ENCODE assay signal across 8 cellular contexts in the genomic region with DNA sequence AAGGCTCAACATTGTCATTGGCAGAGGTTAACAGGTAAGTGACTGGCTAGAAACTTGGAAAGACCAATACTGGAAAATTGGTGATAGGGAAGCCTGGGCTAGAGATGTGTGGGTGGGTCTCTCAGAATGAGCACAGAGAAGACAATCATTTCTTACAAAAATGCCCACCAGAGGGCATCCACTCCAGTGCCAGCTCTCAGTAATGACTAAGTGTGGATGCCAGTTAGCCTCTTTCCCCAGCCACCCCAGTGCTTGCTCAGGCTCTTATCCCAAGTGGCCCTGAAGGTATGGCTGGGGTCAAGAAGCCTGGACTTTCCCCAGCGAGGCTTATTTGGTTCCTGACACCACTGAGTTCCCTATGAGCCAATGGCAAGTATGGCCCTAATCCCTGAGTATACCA.
DNase-seq lines count a peak whose midpoint lies in the region; ATAC-seq and TF ChIP-seq lines count a peak whose summit lies in the region.

No MANE protein-coding gene starts in this region.

- H3K36me3 Mint-ChIP-seq in activated T-helper 2 cell treated with anti-CD3 and anti-CD28 coated beads, Interferon-gamma antibody, Interleukin-2, Interleukin-4, amounts not matched to agents 10 μg/mL and 5 μg/mL and 100 μg/mL, durations not matched to agents 14 hours and 24 hours and 36 hours (ENCODE audit: low read depth), result no peaks in the 10 kb centered on the region
- no peaks in the 10 kb centered on the region for H3K36me3 Mint-ChIP-seq in activated T-cell treated with anti-CD3 and anti-CD28 coated beads, Interleukin-2, amount 50 U/mL, for 24 hours (ENCODE audit: low read depth)

- no peak overlapping the region for H3K4me3 ChIP-seq in GM12875 (ENCODE audit: low read depth, low read length)
- no peak overlapping the region for H3K4me3 ChIP-seq in cardiac muscle cell

- no peak overlapping the region for H3K27ac Mint-ChIP-seq in activated T-helper 2 cell treated with anti-CD3 and anti-CD28 coated beads, Interferon-gamma antibody, Interleukin-2, Interleukin-4, amounts not matched to agents 10 μg/mL and 5 μg/mL and 100 μg/mL, durations not matched to agents 14 hours and 24 hours and 36 hours
- H3K27ac Mint-ChIP-seq in activated T-cell treated with anti-CD3 and anti-CD28 coated beads, Interleukin-2, amount 50 U/mL, for 24 hours, result no peak overlapping the region

- H3K27me3 Mint-ChIP-seq in activated T-helper 2 cell treated with anti-CD3 and anti-CD28 coated beads, Interferon-gamma antibody, Interleukin-2, Interleukin-4, amounts not matched to agents 10 μg/mL and 5 μg/mL and 100 μg/mL, durations not matched to agents 14 hours and 24 hours and 36 hours (ENCODE audit: low read depth), result peaks cover 4% of the 10 kb centered on the region
- H3K27me3 Mint-ChIP-seq in activated T-cell treated with anti-CD3 and anti-CD28 coated beads, Interleukin-2, amount 50 U/mL, for 24 hours, result peaks cover 14% of the 10 kb centered on the region

- intact Hi-C loops in activated T-helper 2 cell treated with anti-CD3 and anti-CD28 coated beads, Interferon-gamma antibody, Interleukin-2, Interleukin-4, amounts not matched to agents 10 μg/mL and 5 μg/mL and 100 μg/mL, durations not matched to agents 14 hours and 24 hours and 36 hours (cut with micrococcal nuclease), result loop anchor here (10.0 kb wide), 1 partner anchor 437 kb away; no protein-coding TSS in a partner anchor

- DNase-seq in NCI-H446 (lab: John Stamatoyannopoulos, UW) (peak; percentile 10 to 59), cardiac muscle cell (ENCODE audit: low read depth in 1 of 2, low spot score in 1 of 2) (peak; percentile 0 to 27), NCI-H1436 treated with DMSO at 0.1 percent for 48 hours (lab: John Stamatoyannopoulos, UW) (no peak)
- no peak for DNase-seq in activated T-helper 2 cell treated with anti-CD3 and anti-CD28 coated beads, Interferon-gamma antibody, Interleukin-2, Interleukin-4, amounts not matched to agents 10 μg/mL and 5 μg/mL and 100 μg/mL, durations not matched to agents 14 hours and 24 hours and 36 hours (ENCODE audit: low spot score)
- DNase-seq in activated T-cell treated with anti-CD3 and anti-CD28 coated beads, Interleukin-2, amount 50 U/mL, for 24 hours, result no peak

- H3K27me3 ChIP-seq in cardiac muscle cell, result no peaks in the 10 kb centered on the region

- TF ChIP-seq CTCF in C4-2B (conservative IDR thresholded peaks at IDR 0.05) (peak; percentile 65), GM12875 (IDR thresholded peaks at IDR 0.05; ENCODE audit: borderline replicate concordance, insufficient read depth, low read depth, low read length) (peak; percentile 44; the same call in 1 of the 2 replicates), cardiac muscle cell (IDR thresholded peaks at IDR 0.05; ENCODE audit: low read depth, low read length) (no peak)

- no peaks in the 10 kb centered on the region for H3K9me3 ChIP-seq in cardiac muscle cell (ENCODE audit: low read depth)

- peaks cover 6% of the 10 kb centered on the region for H3K4me1 ChIP-seq in cardiac muscle cell (ENCODE audit: low read depth)

- H3K4me1 Mint-ChIP-seq in activated T-helper 2 cell treated with anti-CD3 and anti-CD28 coated beads, Interferon-gamma antibody, Interleukin-2, Interleukin-4, amounts not matched to agents 10 μg/mL and 5 μg/mL and 100 μg/mL, durations not matched to agents 14 hours and 24 hours and 36 hours (ENCODE audit: low read depth), result no peaks in the 10 kb centered on the region
- H3K4me1 Mint-ChIP-seq in activated T-cell treated with anti-CD3 and anti-CD28 coated beads, Interleukin-2, amount 50 U/mL, for 24 hours (ENCODE audit: low read depth), result no peaks in the 10 kb centered on the region

- no peaks in the 10 kb centered on the region for H3K36me3 ChIP-seq in cardiac muscle cell

- H3K27ac ChIP-seq in C4-2B (no peak overlapping the region), cardiac muscle cell (no peak overlapping the region)

- no peak for ATAC-seq in HG02885 (IDR thresholded peaks at IDR 0.05; ENCODE audit: poor library complexity, unreplicated experiment)

- no peaks in the 10 kb centered on the region for H3K9me3 Mint-ChIP-seq in activated T-helper 2 cell treated with anti-CD3 and anti-CD28 coated beads, Interferon-gamma antibody, Interleukin-2, Interleukin-4, amounts not matched to agents 10 μg/mL and 5 μg/mL and 100 μg/mL, durations not matched to agents 14 hours and 24 hours and 36 hours
- no peaks in the 10 kb centered on the region for H3K9me3 Mint-ChIP-seq in activated T-cell treated with anti-CD3 and anti-CD28 coated beads, Interleukin-2, amount 50 U/mL, for 24 hours

- no peak overlapping the region for H3K4me3 Mint-ChIP-seq in activated T-helper 2 cell treated with anti-CD3 and anti-CD28 coated beads, Interferon-gamma antibody, Interleukin-2, Interleukin-4, amounts not matched to agents 10 μg/mL and 5 μg/mL and 100 μg/mL, durations not matched to agents 14 hours and 24 hours and 36 hours (ENCODE audit: low read depth)
- no peak overlapping the region for H3K4me3 Mint-ChIP-seq in activated T-cell treated with anti-CD3 and anti-CD28 coated beads, Interleukin-2, amount 50 U/mL, for 24 hours

Comparison
In these comparisons a context has a peak if more than half of its experiments do, and no peak if none do; other contexts are left out.
1. DNase-seq: peak in NCI-H446 (2 of 2) and cardiac muscle cell (2 of 2); none in activated T-helper 2 cell treated with anti-CD3 and anti-CD28 coated beads, Interferon-gamma antibody, Interleukin-2, Interleukin-4, amounts not matched to agents 10 μg/mL and 5 μg/mL and 100 μg/mL, durations not matched to agents 14 hours and 24 hours and 36 hours (single experiment), NCI-H1436 treated with DMSO at 0.1 percent for 48 hours (single experiment) and activated T-cell treated with anti-CD3 and anti-CD28 coated beads, Interleukin-2, amount 50 U/mL, for 24 hours (single experiment).